In genomic region chr5:30401479-30402058, GRCh38 we compare ENCODE assay signal across 8 cellular contexts.
DNase-seq lines count a peak whose midpoint lies in the region; ATAC-seq and TF ChIP-seq lines count a peak whose summit lies in the region.

No MANE protein-coding gene starts in this region.

- H3K9ac ChIP-seq in SU-DHL-6 (ENCODE audit: low read length): no peak overlapping the region

- H3K4me1 Mint-ChIP-seq in Calu3 (ENCODE audit: low read depth, unreplicated experiment): no peaks in the 10 kb centered on the region
- H3K4me1 Mint-ChIP-seq in effector memory CD8-positive, alpha-beta T cell (ENCODE audit: low read depth in 2 of 2): no peaks in the 10 kb centered on the region

- no peak overlapping the region for H3K27ac Mint-ChIP-seq in Calu3 (ENCODE audit: unreplicated experiment)
- H3K27ac Mint-ChIP-seq in effector memory CD8-positive, alpha-beta T cell: no peak overlapping the region

- H3F3A ChIP-seq in SU-DHL-6 (ENCODE audit: insufficient read depth): no peaks in the 10 kb centered on the region

- H3K36me3 Mint-ChIP-seq in Calu3 (ENCODE audit: insufficient read depth, unreplicated experiment): no peaks in the 10 kb centered on the region
- no peaks in the 10 kb centered on the region for H3K36me3 Mint-ChIP-seq in effector memory CD8-positive, alpha-beta T cell (ENCODE audit: insufficient read depth)

- no peaks in the 10 kb centered on the region for H3K27me3 ChIP-seq in SU-DHL-6 (ENCODE audit: low read length)

- peaks cover 6% of the 10 kb centered on the region for H3K9me3 Mint-ChIP-seq in Calu3 (ENCODE audit: low read depth, unreplicated experiment)
- peaks cover 11 to 22% of the 10 kb centered on the region in 2 donors for H3K9me3 Mint-ChIP-seq in effector memory CD8-positive, alpha-beta T cell

- no peak for ATAC-seq in GM19023 (IDR thresholded peaks at IDR 0.05; ENCODE audit: unreplicated experiment)
- ATAC-seq in effector memory CD8-positive, alpha-beta T cell (replicated peaks): no peak

- no peaks in the 10 kb centered on the region for H3K79me2 ChIP-seq in SU-DHL-6 (ENCODE audit: insufficient read depth, low read length)

- no peaks in the 10 kb centered on the region for H3K27me3 Mint-ChIP-seq in Calu3 (ENCODE audit: unreplicated experiment)
- H3K27me3 Mint-ChIP-seq in effector memory CD8-positive, alpha-beta T cell: no peaks in the 10 kb centered on the region

- H3K27ac ChIP-seq in SU-DHL-6 (ENCODE audit: low read depth, low read length): no peak overlapping the region

- DNase-seq in Calu3: peak; percentile 54
- DNase-seq in iris pigment epithelial cell (ENCODE audit: low read depth): peak; percentile 51
- no peak for DNase-seq in DMS79 treated with DMSO at 0.1 percent for 48 hours (lab: John Stamatoyannopoulos, UW)
- DNase-seq in effector memory CD8-positive, alpha-beta T cell: no peak
- DNase-seq in NCI-H128 (lab: John Stamatoyannopoulos, UW; ENCODE audit: unreplicated experiment): no peak

- no peaks in the 10 kb centered on the region for H3K9me2 ChIP-seq in SU-DHL-6 (replicated peaks; ENCODE audit: insufficient read depth, low read length)

- H3K4me3 Mint-ChIP-seq in Calu3 (ENCODE audit: low read depth, unreplicated experiment): no peak overlapping the region
- no peak overlapping the region for H3K4me3 Mint-ChIP-seq in effector memory CD8-positive, alpha-beta T cell

- H3K4me2 ChIP-seq in SU-DHL-6 (ENCODE audit: low read depth, low read length, poor library complexity, severe bottlenecking): no peak overlapping the region

- no peak for TF ChIP-seq CTCF in Calu3 (IDR thresholded peaks at IDR 0.05; ENCODE audit: unreplicated experiment)
- peak; percentile 81 for TF ChIP-seq CTCF in LNCAP (IDR thresholded peaks at IDR 0.05)
- TF ChIP-seq CTCF in SU-DHL-6 (IDR thresholded peaks at IDR 0.05; ENCODE audit: insufficient read depth, low read length, poor library complexity, severe bottlenecking): peak; percentile 18

- H3K36me3 ChIP-seq in SU-DHL-6 (ENCODE audit: low read length): no peaks in the 10 kb centered on the region

- H2AFZ ChIP-seq in SU-DHL-6 (ENCODE audit: low read depth, low read length, severe bottlenecking): no peak overlapping the region

- no peaks in the 10 kb centered on the region for H3K9me3 ChIP-seq in SU-DHL-6 (ENCODE audit: insufficient read depth, low read length)

- no peak overlapping the region for H3K4me3 ChIP-seq in SU-DHL-6 (ENCODE audit: insufficient read depth, low read length, poor library complexity, severe bottlenecking)

- intact Hi-C loops in Calu3 (cut with micrococcal nuclease; ENCODE audit: unreplicated experiment): loop anchor here (1.0 to 5.0 kb wide), 2 partner anchors 796 to 831 kb away; no protein-coding TSS in a partner anchor

- CTCF ChIA-PET in Calu3 (lab: Charles Lee): interaction anchor here (1.0 to 1.3 kb wide), 2 partner anchors 10 to 785 kb away, joined by 3 read pairs; no protein-coding TSS in a partner anchor

- BruUV-seq in Calu3 (replicated peaks; lab: Mats Ljungman, UMichigan): no TSS peak

- no peaks in the 10 kb centered on the region for H4K20me1 ChIP-seq in SU-DHL-6 (ENCODE audit: low read depth, low read length)

Comparison
In these comparisons a context has a peak if more than half of its experiments do, and no peak if none do; other contexts are left out.
1. DNase-seq: peak in Calu3 (single experiment) and iris pigment epithelial cell (single experiment); none in DMS79 treated with DMSO at 0.1 percent for 48 hours (single experiment), effector memory CD8-positive, alpha-beta T cell (0 of 3) and NCI-H128 (single experiment).